ENCODE assay signal across 7 cellular contexts in the genomic region with DNA sequence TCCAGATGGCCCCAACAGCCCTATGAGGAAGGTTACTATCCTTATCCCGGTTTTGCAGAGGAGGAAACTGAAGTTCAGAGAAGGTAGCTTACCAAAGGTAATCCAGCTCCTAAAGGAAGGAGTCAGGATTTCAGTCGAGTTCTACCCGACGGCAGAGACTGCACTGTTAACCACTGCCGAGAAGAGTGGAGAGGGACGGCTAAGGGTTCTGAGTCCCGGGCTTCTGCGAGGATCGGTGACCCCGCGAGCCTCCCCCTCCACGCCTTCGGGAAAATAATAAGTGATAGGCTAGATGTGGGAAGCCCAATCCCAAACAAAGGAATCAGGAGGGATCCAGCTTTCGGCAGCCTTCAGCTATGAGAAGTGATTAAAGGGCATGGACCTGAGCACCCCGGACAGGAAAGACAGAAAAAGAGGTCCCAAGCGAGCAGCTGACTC. TPM values are rescaled to one million over a fixed set of nuclear protein-coding genes. Genes with fewer than 3 reads are reported as not detected.
DNase-seq lines count a peak whose midpoint lies in the region; ATAC-seq and TF ChIP-seq lines count a peak whose summit lies in the region.

No MANE protein-coding gene starts in this region.

- no peak for TF ChIP-seq CTCF in cardiac fibroblast (IDR thresholded peaks at IDR 0.05; ENCODE audit: low read depth, low read length)

- H3K27me3 ChIP-seq in mononuclear cell (ENCODE audit: insufficient read depth, low read length) = no peaks in the 10 kb centered on the region

- peak overlapping the region; percentile 67 to 83 for H3K4me3 ChIP-seq in cardiac fibroblast (replicated peaks in 1 of 2; ENCODE audit: low read depth in 2 of 2, low read length in 2 of 2)
- peak overlapping the region; percentile 59 for H3K4me3 ChIP-seq in mononuclear cell (ENCODE audit: low read length)

- DNase-seq in cardiac fibroblast (ENCODE audit: low read depth in 2 of 2) (no peak), activated gamma-delta T cell (lab: John Stamatoyannopoulos, UW) (no peak), glomerular visceral epithelial cell (ENCODE audit: extremely low spot score) (no peak)

- H3K9me3 ChIP-seq in mononuclear cell (ENCODE audit: low read depth, low read length) = no peaks in the 10 kb centered on the region

- peak; percentile 11 for ATAC-seq in GM19395 (IDR thresholded peaks at IDR 0.05; ENCODE audit: unreplicated experiment)
- ATAC-seq in HG03521 (IDR thresholded peaks at IDR 0.05; ENCODE audit: unreplicated experiment) = peak; percentile 1
- ATAC-seq in HG03520 (IDR thresholded peaks at IDR 0.05; ENCODE audit: unreplicated experiment) = no peak

- peaks cover 69% of the 10 kb centered on the region for H3K4me1 ChIP-seq in mononuclear cell (ENCODE audit: insufficient read depth, low read length)

RNA-seq across cellular contexts. Expression of a gene that starts 0.6 kb away (rescaled TPM):
- total RNA-seq in mononuclear cell = 0.52 TPM

RNA-seq across cellular contexts. Expression of a gene that starts 0.8 kb away (rescaled TPM):
- total RNA-seq in mononuclear cell = 30.0 TPM

RNA-seq across cellular contexts. Expression of a gene that starts 57.3 kb away (rescaled TPM):
- not detected for total RNA-seq in mononuclear cell
